In genomic region chr4:176320340-176320975, GRCh38 we compare ENCODE assay signal across 1 cellular context.
TF ChIP-seq lines count a peak whose summit lies in the region.

No MANE protein-coding gene starts in this region.

TF ChIP-seq in SK-N-SH, 30 proteins besides CTCF, POLR2A, EP300 and RAD21 (continued from another document):
- TF ChIP-seq REST (IDR thresholded peaks at IDR 0.05; ENCODE audit: low read depth, low read length) = no peak
- no peak for TF ChIP-seq FOXJ3 (CRISPR knock-in tag; IDR thresholded peaks at IDR 0.05)
- no peak for TF ChIP-seq NFIC (IDR thresholded peaks at IDR 0.05; ENCODE audit: borderline replicate concordance)
- no peak for TF ChIP-seq PBX3 (IDR thresholded peaks at IDR 0.05)
- no peak for TF ChIP-seq ZBTB33 (IDR thresholded peaks at IDR 0.05; ENCODE audit: borderline replicate concordance, low read depth)
- no peak for TF ChIP-seq USF1 (IDR thresholded peaks at IDR 0.05; ENCODE audit: borderline replicate concordance, low read depth)
- no peak for TF ChIP-seq USF2 (IDR thresholded peaks at IDR 0.05; ENCODE audit: borderline replicate concordance, low read depth, low read length)
- TF ChIP-seq FOSL2 (IDR thresholded peaks at IDR 0.05; ENCODE audit: borderline replicate concordance, low read depth) = no peak
- no peak; the same call in 1 of the 2 replicates for TF ChIP-seq ELF1 (IDR thresholded peaks at IDR 0.05)
- no peak for TF ChIP-seq IRF3 (IDR thresholded peaks at IDR 0.05; ENCODE audit: low read depth, low read length)
- TF ChIP-seq TCF12 (IDR thresholded peaks at IDR 0.05) = no peak
